In genomic region chr17:34254651-34255380, GRCh38 we compare ENCODE assay signal across 8 cellular contexts. TPM values are rescaled to one million over a fixed set of nuclear protein-coding genes. Genes with fewer than 3 reads are reported as not detected.
DNase-seq lines count a peak whose midpoint lies in the region; ATAC-seq and TF ChIP-seq lines count a peak whose summit lies in the region.

Gene CCL2, plus strand, starts transcription at chr17:34255285. Its CDS starts 65 bp downstream, at chr17:34255350.

- H3K4me2 ChIP-seq in Loucy (ENCODE audit: low read depth, low read length, poor library complexity, severe bottlenecking) = peak within 1 kb of the TSS; percentile 32

- H3K79me2 ChIP-seq in Loucy (ENCODE audit: insufficient read depth, low read length) = no peaks in the 10 kb centered on the region

- no peaks in the 10 kb centered on the region for H4K20me1 ChIP-seq in Loucy (ENCODE audit: insufficient read depth, low read length, poor library complexity, severe bottlenecking)

- WGBS in body of pancreas, 2 donors = 3 to 8% methylated on average over 11 of the region's 11 CpGs

- H3K36me3 ChIP-seq in Loucy (ENCODE audit: insufficient read depth, low read length) (no peaks in the 10 kb centered on the region), body of pancreas (replicated peaks in 1 of 2; ENCODE audit: insufficient read depth in 1 of 2, low read depth in 2 of 2) (no peaks in the 10 kb centered on the region)

- TF ChIP-seq CTCF in Loucy (conservative IDR thresholded peaks at IDR 0.05; ENCODE audit: low read length) = no peak
- TF ChIP-seq CTCF in body of pancreas (IDR thresholded peaks at IDR 0.05) = no peak

- no peak within 1 kb of the TSS for H3K9ac ChIP-seq in Loucy (ENCODE audit: low read depth, low read length, poor library complexity, severe bottlenecking)

- H2AFZ ChIP-seq in Loucy (ENCODE audit: low read length) = peak within 1 kb of the TSS; percentile 15; the same call in 1 of the 2 replicates

- DNase-seq in A172 (ENCODE audit: low spot score) (peak; percentile 78), body of pancreas (peak; percentile 44 to 75 (median 52)), iPS DF 4.7 (ENCODE audit: extremely low read depth, low spot score) (peak; percentile 72), skeletal muscle cell (ENCODE audit: low read depth) (peak; percentile 36)
- DNase-seq in central memory CD4-positive, alpha-beta T cell = no peak

- ATAC-seq in body of pancreas (peak; percentile 33), GM21825 (IDR thresholded peaks at IDR 0.05; ENCODE audit: unreplicated experiment) (no peak), HG03354 (IDR thresholded peaks at IDR 0.05; ENCODE audit: poor library complexity, severe bottlenecking, unreplicated experiment) (no peak)

- H3K9me3 ChIP-seq in Loucy (ENCODE audit: insufficient read depth, low read depth, low read length) (no peaks in the 10 kb centered on the region), body of pancreas (no peaks in the 10 kb centered on the region)

- H3K27ac ChIP-seq in body of pancreas = peak within 1 kb of the TSS; percentile 22 to 86 (median 82)

- intact Hi-C loops in body of pancreas (cut with DNase I) = no loop called here

- H3K27me3 ChIP-seq in Loucy (ENCODE audit: insufficient read depth, low read length, poor library complexity, severe bottlenecking) = no peaks in the 10 kb centered on the region
- H3K27me3 ChIP-seq in body of pancreas = no peaks in the 10 kb centered on the region

- H3K9me2 ChIP-seq in Loucy (replicated peaks; ENCODE audit: low read depth, low read length) = no peaks in the 10 kb centered on the region

- H3K4me1 ChIP-seq in Loucy (ENCODE audit: insufficient read depth, low read length, poor library complexity, severe bottlenecking) = no peaks in the 10 kb centered on the region
- H3K4me1 ChIP-seq in body of pancreas = peaks cover 57% of the 10 kb centered on the region

- peak in 2 of 3 donors; percentile 78 to 80 for TF ChIP-seq POLR2A in body of pancreas (IDR thresholded peaks at IDR 0.05)

- H3K4me3 ChIP-seq in Loucy (ENCODE audit: low read length, poor library complexity, severe bottlenecking) = no peak within 1 kb of the TSS
- no peak within 1 kb of the TSS for H3K4me3 ChIP-seq in body of pancreas
- peak within 1 kb of the TSS; percentile 45 for H3K4me3 ChIP-seq in skeletal muscle cell (ENCODE audit: low read depth, low read length)

- H3F3A ChIP-seq in Loucy (ENCODE audit: low read depth) = no peaks in the 10 kb centered on the region

RNA-seq across cellular contexts. Expression of gene CCL2, which starts in this region (rescaled TPM):
- 26.2 and 27.3 TPM in 2 replicates for total RNA-seq in A172 (2014; rRNA removed; shearing (Covaris generic))
- total RNA-seq in body of pancreas = 10 to 100 TPM; 34.0 to 49.8 TPM
